ENCODE assay signal across 8 cellular contexts in the genomic region with DNA sequence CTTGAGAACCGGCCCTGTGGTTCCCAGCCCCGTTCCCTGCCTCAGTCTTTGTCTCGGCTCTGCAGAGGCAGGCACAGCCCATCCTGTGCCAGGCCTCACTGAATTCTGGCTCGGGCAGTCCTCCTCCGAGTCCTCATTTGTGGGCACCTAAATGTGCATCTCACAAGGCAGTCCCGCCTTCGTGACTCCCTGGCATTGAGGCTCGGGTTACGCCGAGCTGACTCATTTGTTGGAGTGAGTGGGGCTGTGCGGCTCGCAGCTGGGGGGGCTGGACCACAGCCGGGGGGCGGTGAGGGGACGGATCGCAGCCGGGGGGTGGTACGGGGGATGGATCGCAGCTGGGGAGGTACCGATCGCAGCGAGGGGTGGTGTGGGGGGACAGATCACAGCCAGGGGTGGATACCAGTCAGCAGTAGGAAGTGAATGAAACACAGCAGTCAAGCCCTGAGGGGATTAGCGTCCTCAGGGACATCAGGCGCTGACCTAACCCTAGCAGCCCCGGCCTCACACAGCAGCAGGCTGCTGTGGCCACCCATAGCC.
DNase-seq lines count a peak whose midpoint lies in the region; ATAC-seq and TF ChIP-seq lines count a peak whose summit lies in the region.

No MANE protein-coding gene starts in this region.

- intact Hi-C loops in lower leg skin (cut with DNase I; ENCODE audit: low total_unique reads): no loop called here
- intact Hi-C loops in upper lobe of right lung (cut with DNase I): loop anchor here (10.0 kb wide), 1 partner anchor 62 kb away; no protein-coding TSS in a partner anchor
- intact Hi-C loops in activated CD8-positive, alpha-beta T cell treated with anti-CD3 and anti-CD28 coated beads for 36 hours (cut with micrococcal nuclease): no loop called here

- H3K9me3 Mint-ChIP-seq in activated CD8-positive, alpha-beta T cell treated with anti-CD3 and anti-CD28 coated beads for 36 hours: peaks cover 5% of the 10 kb centered on the region

- POLR2A ChIA-PET in activated CD8-positive, alpha-beta T cell treated with anti-CD3 and anti-CD28 coated beads for 36 hours (lab: Charles Lee): no interaction called here

- ATAC-seq in upper lobe of right lung: peak; percentile 23
- no peak for ATAC-seq in activated CD8-positive, alpha-beta T cell treated with anti-CD3 and anti-CD28 coated beads for 36 hours
- no peak for ATAC-seq in HG02852 (IDR thresholded peaks at IDR 0.05; ENCODE audit: unreplicated experiment)
- ATAC-seq in GM19455 (IDR thresholded peaks at IDR 0.05; ENCODE audit: unreplicated experiment): no peak

- H3K27ac Mint-ChIP-seq in activated CD8-positive, alpha-beta T cell treated with anti-CD3 and anti-CD28 coated beads for 36 hours: no peak overlapping the region

- WGBS in lower leg skin, 2 donors: 19 to 32% methylated on average over 16 to 25 of the region's 25 CpGs

- H3K27me3 ChIP-seq in upper lobe of right lung: no peaks in the 10 kb centered on the region

- H3K9me3 ChIP-seq in upper lobe of right lung: no peaks in the 10 kb centered on the region

- peaks cover 2% of the 10 kb centered on the region for H3K36me3 Mint-ChIP-seq in activated CD8-positive, alpha-beta T cell treated with anti-CD3 and anti-CD28 coated beads for 36 hours (ENCODE audit: low read depth)

- H3K4me1 Mint-ChIP-seq in activated CD8-positive, alpha-beta T cell treated with anti-CD3 and anti-CD28 coated beads for 36 hours (ENCODE audit: low read depth): no peaks in the 10 kb centered on the region

- peaks cover 59% of the 10 kb centered on the region for H3K36me3 ChIP-seq in upper lobe of right lung

- H3K27ac ChIP-seq in upper lobe of right lung: peak overlapping the region; percentile 51

- no peak for TF ChIP-seq POLR2A in lower leg skin (IDR thresholded peaks at IDR 0.05)

- CTCF ChIA-PET in activated CD8-positive, alpha-beta T cell treated with anti-CD3 and anti-CD28 coated beads for 36 hours (lab: Charles Lee): no interaction called here

- TF ChIP-seq CTCF in AG10803 (conservative IDR thresholded peaks at IDR 0.05; ENCODE audit: low read length) (no peak), lower leg skin (IDR thresholded peaks at IDR 0.05) (no peak), upper lobe of right lung (IDR thresholded peaks at IDR 0.05) (no peak)
- no peak for TF ChIP-seq CTCF in activated CD8-positive, alpha-beta T cell treated with anti-CD3 and anti-CD28 coated beads for 36 hours (IDR thresholded peaks at IDR 0.05)

- H3K4me3 Mint-ChIP-seq in activated CD8-positive, alpha-beta T cell treated with anti-CD3 and anti-CD28 coated beads for 36 hours: no peak overlapping the region

- H3K4me1 ChIP-seq in upper lobe of right lung: no peaks in the 10 kb centered on the region

- H3K4me3 ChIP-seq in AG10803 (ENCODE audit: low read length) (no peak overlapping the region), lower leg skin (ENCODE audit: low read depth, poor library complexity, severe bottlenecking) (no peak overlapping the region), upper lobe of right lung (no peak overlapping the region)

- DNase-seq in AG10803 (ENCODE audit: low read depth) (peak; percentile 89), NCI-H1436 (lab: John Stamatoyannopoulos, UW) (peak; percentile 70), cerebellum (ENCODE audit: low spot score) (peak; percentile 23), lower leg skin (ENCODE audit: low spot score in 2 of 2) (peak; percentile 43 to 91), upper lobe of right lung (no peak)
- DNase-seq in activated CD8-positive, alpha-beta T cell treated with anti-CD3 and anti-CD28 coated beads for 36 hours: no peak

- no peaks in the 10 kb centered on the region for H3K27me3 Mint-ChIP-seq in activated CD8-positive, alpha-beta T cell treated with anti-CD3 and anti-CD28 coated beads for 36 hours

Comparison
In these comparisons a context has a peak if more than half of its experiments do, and no peak if none do; other contexts are left out.
1. DNase-seq: peak in AG10803 (single experiment), NCI-H1436 (single experiment), cerebellum (single experiment) and lower leg skin (2 of 2); none in upper lobe of right lung (single experiment) and activated CD8-positive, alpha-beta T cell treated with anti-CD3 and anti-CD28 coated beads for 36 hours (single experiment).